In the genomic region with DNA sequence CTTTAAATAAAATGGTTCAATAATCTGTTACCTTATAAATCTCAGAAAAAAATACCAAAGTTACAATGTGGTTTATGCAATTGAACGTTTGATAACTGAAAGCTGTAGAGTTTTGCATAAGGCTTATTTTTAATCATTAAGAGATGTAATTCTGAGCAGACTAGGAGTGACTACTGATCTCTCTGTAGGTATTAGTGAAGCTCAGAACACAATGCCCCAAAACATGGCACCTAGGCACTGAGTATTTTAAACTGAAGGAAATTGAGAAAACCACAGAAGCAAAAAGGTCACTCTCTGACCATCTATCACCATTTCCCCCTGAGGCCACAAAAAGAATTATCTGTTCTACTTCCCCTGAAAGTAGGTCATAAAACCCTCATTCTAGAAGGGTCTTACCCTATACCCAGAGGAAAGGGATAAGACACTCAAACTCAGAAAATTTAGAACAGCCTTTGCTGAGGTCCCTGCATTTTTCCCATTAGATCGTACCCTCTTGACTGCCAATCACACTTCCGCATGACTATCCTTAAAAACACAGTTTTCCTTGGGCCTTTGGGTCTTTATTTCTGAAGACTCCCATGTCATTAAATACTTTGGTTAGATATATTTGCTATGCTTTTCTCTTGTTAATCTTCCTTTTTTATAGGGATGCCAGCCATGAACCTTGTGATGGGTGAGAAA, we compare ENCODE assay signal across 15 cellular contexts.
"Had no signal": no experiment of that assay in that cellular context is flagged by ENCODE, and none has a peak within 500 bp of the region (broad histone marks: within the 10 kb centered on the region; RNA-seq: fewer than 3 reads in every experiment).

No MANE protein-coding gene starts in this region.

- H3K9me3 ChIP-seq: gastroesophageal sphincter, left lung, tibial nerve, vagina had no signal

- H3K4me1 ChIP-seq: gastroesophageal sphincter, left lung, tibial nerve, vagina had no signal

- H3K27ac ChIP-seq: gastroesophageal sphincter, left lung, tibial nerve, vagina had no signal

- H3K9me3 Mint-ChIP-seq: activated T-cell treated with anti-CD3 and anti-CD28 coated beads, Interleukin-2, amount 50 U/mL, for 4 hours; memory B cell; stimulated activated memory B cell treated with anti-CD40 and anti-IgM and Interleukin-4, amounts not matched to agents 10 μg/mL and 1 μg/mL and 100 μg/mL, for 72 hours had no signal

- H3K36me3 ChIP-seq: gastroesophageal sphincter, left lung, tibial nerve, vagina had no signal

- H3K36me3 Mint-ChIP-seq: activated CD4-positive, alpha-beta memory T cell treated with anti-CD3 and anti-CD28 coated beads for 36 hours; memory B cell; naive thymus-derived CD8-positive, alpha-beta T cell; stimulated activated memory B cell treated with anti-CD40 and anti-IgM and Interleukin-4, amounts not matched to agents 10 μg/mL and 1 μg/mL and 100 μg/mL, for 72 hours had no signal

- H3K27me3 Mint-ChIP-seq: activated CD4-positive, alpha-beta memory T cell treated with anti-CD3 and anti-CD28 coated beads for 36 hours; activated CD4-positive, alpha-beta T cell treated with anti-CD3 and anti-CD28 coated beads for 36 hours; memory B cell; naive thymus-derived CD8-positive, alpha-beta T cell; stimulated activated memory B cell treated with anti-CD40 and anti-IgM and Interleukin-4, amounts not matched to agents 10 μg/mL and 1 μg/mL and 100 μg/mL, for 72 hours had no signal

- H3K4me3 Mint-ChIP-seq: activated CD4-positive, alpha-beta memory T cell treated with anti-CD3 and anti-CD28 coated beads for 36 hours; activated CD4-positive, alpha-beta T cell treated with anti-CD3 and anti-CD28 coated beads for 36 hours; activated T-cell treated with anti-CD3 and anti-CD28 coated beads, Interleukin-2, amount 50 U/mL, for 4 hours; memory B cell; naive thymus-derived CD8-positive, alpha-beta T cell; stimulated activated memory B cell treated with anti-CD40 and anti-IgM and Interleukin-4, amounts not matched to agents 10 μg/mL and 1 μg/mL and 100 μg/mL, for 72 hours had no signal

- DNase-seq: activated CD4-positive, alpha-beta memory T cell treated with anti-CD3 and anti-CD28 coated beads for 36 hours; activated CD4-positive, alpha-beta T cell treated with anti-CD3 and anti-CD28 coated beads for 36 hours; activated effector memory CD4-positive, alpha-beta T cell treated with Interleukin-2 at 50 U/mL for 16 hours; activated naive CD4-positive, alpha-beta T cell treated with anti-CD3 and anti-CD28 coated beads, Interleukin-2, amount 50 U/mL, for 16 hours; activated T-cell treated with anti-CD3 and anti-CD28 coated beads, Interleukin-2, amount 50 U/mL, for 4 hours; left lung; naive thymus-derived CD8-positive, alpha-beta T cell; nucleus accumbens; posterior cingulate gyrus; T1000 had no signal

- ATAC-seq: activated CD4-positive, alpha-beta T cell treated with anti-CD3 and anti-CD28 coated beads for 36 hours; activated T-cell treated with anti-CD3 and anti-CD28 coated beads, Interleukin-2, amount 50 U/mL, for 4 hours; gastroesophageal sphincter; left lung; naive thymus-derived CD8-positive, alpha-beta T cell; stimulated activated memory B cell treated with anti-CD40 and anti-IgM and Interleukin-4, amounts not matched to agents 10 μg/mL and 1 μg/mL and 100 μg/mL, for 72 hours had no signal

- H3K27me3 ChIP-seq: gastroesophageal sphincter, left lung, tibial nerve, vagina had no signal

- H3K4me1 Mint-ChIP-seq: activated CD4-positive, alpha-beta T cell treated with anti-CD3 and anti-CD28 coated beads for 36 hours; memory B cell; stimulated activated memory B cell treated with anti-CD40 and anti-IgM and Interleukin-4, amounts not matched to agents 10 μg/mL and 1 μg/mL and 100 μg/mL, for 72 hours had no signal

- H3K27ac Mint-ChIP-seq: activated CD4-positive, alpha-beta memory T cell treated with anti-CD3 and anti-CD28 coated beads for 36 hours; activated CD4-positive, alpha-beta T cell treated with anti-CD3 and anti-CD28 coated beads for 36 hours; memory B cell; stimulated activated memory B cell treated with anti-CD40 and anti-IgM and Interleukin-4, amounts not matched to agents 10 μg/mL and 1 μg/mL and 100 μg/mL, for 72 hours had no signal

- H3K4me3 ChIP-seq: gastroesophageal sphincter, left lung, tibial nerve, vagina had no signal
